Comparison of ENCODE assay signal across 9 cellular contexts in the genomic region with DNA sequence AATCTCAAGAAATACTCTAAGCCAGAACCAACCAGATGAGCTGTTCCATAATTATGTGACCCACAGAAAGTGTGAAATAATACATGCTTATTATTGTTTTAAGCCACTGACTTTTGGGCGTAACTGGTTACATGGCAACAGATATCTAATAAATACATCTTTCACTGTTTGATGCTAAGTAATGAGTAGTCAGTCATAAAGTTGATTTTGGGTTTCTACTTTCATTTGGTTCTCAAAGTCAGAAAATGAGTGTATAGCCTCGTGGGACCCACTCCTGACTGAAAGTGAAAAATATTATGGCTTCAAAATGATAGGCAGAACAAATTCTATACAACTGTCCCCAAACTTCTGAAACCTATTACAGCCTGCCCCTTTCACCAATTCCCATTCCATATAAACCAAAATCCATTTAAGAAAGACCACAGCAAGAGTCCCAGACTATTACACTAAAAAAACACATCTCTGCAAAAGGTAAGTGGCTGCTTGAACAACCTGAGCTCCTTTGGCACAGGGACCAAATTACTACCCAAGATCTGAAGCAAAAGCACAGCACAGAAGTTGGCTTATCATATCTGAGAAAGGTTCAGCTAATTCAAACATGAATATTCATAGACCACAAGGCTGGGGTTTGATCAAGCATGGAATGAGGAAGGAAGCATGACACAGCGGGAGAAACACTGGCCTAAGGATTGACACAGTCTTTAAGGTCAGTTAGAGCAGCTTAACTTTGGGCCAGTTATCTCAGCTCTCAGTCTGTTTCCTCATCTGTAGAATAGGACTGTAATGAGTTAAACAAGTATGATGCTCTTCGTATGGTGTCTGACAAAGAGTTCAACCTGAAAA.
DNase-seq lines count a peak whose midpoint lies in the region; ATAC-seq and TF ChIP-seq lines count a peak whose summit lies in the region.
"Had no signal": no experiment of that assay in that cellular context is flagged by ENCODE, and none has a peak within 500 bp of the region (broad histone marks: within the 10 kb centered on the region; RNA-seq: fewer than 3 reads in every experiment).

No MANE protein-coding gene starts in this region.

- H3K27ac Mint-ChIP-seq in stimulated activated naive CD8-positive, alpha-beta T cell treated with anti-CD3 and anti-CD28 coated beads, Interleukin-15, Interleukin-2, amounts not matched to agents 100 ng/mL and 50 ng/mL, for 24 hours: peak overlapping the region; percentile 64

- in situ Hi-C loops in astrocyte of the spinal cord (cut with HindIII; ENCODE audit: low sequenced_read_pairs): no loop called here

- ATAC-seq in stimulated activated naive CD8-positive, alpha-beta T cell treated with anti-CD3 and anti-CD28 coated beads, Interleukin-15, Interleukin-2, amounts not matched to agents 100 U/mL and 50 U/mL, for 24 hours: no peak
- ATAC-seq in HG03103 (IDR thresholded peaks at IDR 0.05; ENCODE audit: low read depth, unreplicated experiment): peak; percentile 61

- no peak overlapping the region for H3K4me3 Mint-ChIP-seq in stimulated activated naive CD8-positive, alpha-beta T cell treated with anti-CD3 and anti-CD28 coated beads, Interleukin-15, Interleukin-2, amounts not matched to agents 100 ng/mL and 50 ng/mL, for 24 hours

- DNase-seq in stimulated activated naive CD8-positive, alpha-beta T cell treated with anti-CD3 and anti-CD28 coated beads, Interleukin-15, Interleukin-2, amounts not matched to agents 100 U/mL and 50 U/mL, for 24 hours: no peak
- DNase-seq in astrocyte of the spinal cord (ENCODE audit: low read depth, low spot score): peak; percentile 43
- no peak for DNase-seq in NCI-H1417 (lab: John Stamatoyannopoulos, UW)
- DNase-seq in NCI-H1436 treated with DMSO at 0.1 percent for 48 hours (lab: John Stamatoyannopoulos, UW): no peak
- DNase-seq in activated CD4-positive, alpha-beta T cell treated with anti-CD3 and anti-CD28 coated beads, Interleukin-2, amount 50 U/mL, for 1 hour: no peak
- DNase-seq in NCI-H2171 (lab: John Stamatoyannopoulos, UW): no peak
- DNase-seq: COR-L47 had no signal

- no peak for TF ChIP-seq CTCF in astrocyte of the spinal cord (IDR thresholded peaks at IDR 0.05; ENCODE audit: low read depth, low read length)

- no peaks in the 10 kb centered on the region for H3K27me3 Mint-ChIP-seq in stimulated activated naive CD8-positive, alpha-beta T cell treated with anti-CD3 and anti-CD28 coated beads, Interleukin-15, Interleukin-2, amounts not matched to agents 100 ng/mL and 50 ng/mL, for 24 hours

- peaks cover 4% of the 10 kb centered on the region for H3K36me3 Mint-ChIP-seq in stimulated activated naive CD8-positive, alpha-beta T cell treated with anti-CD3 and anti-CD28 coated beads, Interleukin-15, Interleukin-2, amounts not matched to agents 100 ng/mL and 50 ng/mL, for 24 hours (ENCODE audit: low read depth)

- H3K9me3 Mint-ChIP-seq in stimulated activated naive CD8-positive, alpha-beta T cell treated with anti-CD3 and anti-CD28 coated beads, Interleukin-15, Interleukin-2, amounts not matched to agents 100 ng/mL and 50 ng/mL, for 24 hours: peaks cover 4% of the 10 kb centered on the region

- no peak overlapping the region for H3K4me3 ChIP-seq in astrocyte of the spinal cord (ENCODE audit: low read depth, low read length)

- H3K4me1 Mint-ChIP-seq in stimulated activated naive CD8-positive, alpha-beta T cell treated with anti-CD3 and anti-CD28 coated beads, Interleukin-15, Interleukin-2, amounts not matched to agents 100 ng/mL and 50 ng/mL, for 24 hours (ENCODE audit: low read depth): peaks cover 11% of the 10 kb centered on the region
